In genomic region chr19:42573642-42574041, GRCh38 we compare ENCODE assay signal across 24 cellular contexts. TPM values are rescaled to one million over a fixed set of nuclear protein-coding genes. Genes with fewer than 3 reads are reported as not detected.
A peak's percentile ranks its signal among the peaks of the same experiment; 100 is the strongest.
DNase-seq lines count a peak whose midpoint lies in the region; ATAC-seq and TF ChIP-seq lines count a peak whose summit lies in the region.
"Had no signal": no experiment of that assay in that cellular context is flagged by ENCODE, and none has a peak within 500 bp of the region (broad histone marks: within the 10 kb centered on the region; RNA-seq: fewer than 3 reads in every experiment).

No MANE protein-coding gene starts in this region.

- H3K4me3 Mint-ChIP-seq in activated T-helper 17 cell treated with anti-CD3 and anti-CD28 coated beads, Interleukin-2, amount 50 U/mL, for 72 hours = no peak overlapping the region
- H3K4me3 Mint-ChIP-seq: CD14-positive monocyte; CD4-positive, alpha-beta T cell; CD8-positive, alpha-beta memory T cell; H9 had no signal

- 0 out of 2 replicates have a peak overlapping the region, but pooled peaks have one; percentile 96 for H3K27ac ChIP-seq in HL-60 (replicated peaks)
- peak overlapping the region; percentile 69 for H3K27ac ChIP-seq in neutrophil
- H3K27ac ChIP-seq: A549; BLaER1 treated with 17β-estradiol and CSF1 and Interleukin-3, amounts not matched to agents 10 nM and 100 nM; GM23248 had no signal

- TF ChIP-seq CTCF in HL-60 (IDR thresholded peaks at IDR 0.05; ENCODE audit: insufficient read depth, low read length) = no peak
- TF ChIP-seq CTCF in neutrophil (IDR thresholded peaks at IDR 0.05) = no peak

- H3K4me1 ChIP-seq in neutrophil (ENCODE audit: control insufficient read depth in 1 of 2, insufficient read depth in 1 of 2, low read depth in 1 of 2, low read length in 1 of 2) = peaks cover 89 to 91% of the 10 kb centered on the region in 2 experiments
- H3K4me1 ChIP-seq: A549, BE2C had no signal

- no peaks in the 10 kb centered on the region for H3K36me3 Mint-ChIP-seq in activated T-helper 17 cell treated with anti-CD3 and anti-CD28 coated beads, Interleukin-2, amount 50 U/mL, for 72 hours (ENCODE audit: low read depth)
- H3K36me3 Mint-ChIP-seq: CD14-positive monocyte had no signal

- H3K27me3 ChIP-seq in HL-60 (ENCODE audit: insufficient read depth, poor library complexity, severe bottlenecking) = no peaks in the 10 kb centered on the region
- no peaks in the 10 kb centered on the region for H3K27me3 ChIP-seq in neutrophil

- no peaks in the 10 kb centered on the region for H3K4me1 Mint-ChIP-seq in activated T-helper 17 cell treated with anti-CD3 and anti-CD28 coated beads, Interleukin-2, amount 50 U/mL, for 72 hours
- H3K4me1 Mint-ChIP-seq: CD8-positive, alpha-beta memory T cell had no signal

- no peaks in the 10 kb centered on the region for H3K9me3 ChIP-seq in neutrophil
- H3K9me3 ChIP-seq: A549; BE2C; BLaER1 treated with 17β-estradiol and CSF1 and Interleukin-3, amounts not matched to agents 10 nM and 100 nM had no signal

- no peaks in the 10 kb centered on the region for H3K36me3 ChIP-seq in neutrophil
- H3K36me3 ChIP-seq: BE2C; BLaER1 treated with 17β-estradiol and CSF1 and Interleukin-3, amounts not matched to agents 10 nM and 100 nM had no signal

- H3K27ac Mint-ChIP-seq in activated T-helper 17 cell treated with anti-CD3 and anti-CD28 coated beads, Interleukin-2, amount 50 U/mL, for 72 hours = no peak overlapping the region
- H3K27ac Mint-ChIP-seq: CD14-positive monocyte; CD4-positive, alpha-beta T cell; CD8-positive, alpha-beta memory T cell; H9 had no signal

- no peak for DNase-seq in HL-60 (ENCODE audit: low read depth in 1 of 2, low spot score in 1 of 2)
- no peak for DNase-seq in left colon
- no peak for DNase-seq in COLO668 (lab: John Stamatoyannopoulos, UW; ENCODE audit: unreplicated experiment)
- no peak for DNase-seq in cerebellar nuclear complex (lab: John Stamatoyannopoulos, UW)
- DNase-seq in T1000 (lab: John Stamatoyannopoulos, UW) = no peak
- DNase-seq: 8988T; ACHN; AML-193; BE2C; Calu3; CD4-positive, alpha-beta T cell; CD8-positive, alpha-beta memory T cell; COR-L47; DMS153; DND-41; GM23248; H9 had no signal

- ATAC-seq in left colon = peak; percentile 69
- no peak for ATAC-seq in activated T-helper 17 cell treated with anti-CD3 and anti-CD28 coated beads, Interleukin-2, amount 50 U/mL, for 72 hours (replicated peaks)
- ATAC-seq: A549, HCT116 had no signal

- H3K27me3 Mint-ChIP-seq in activated T-helper 17 cell treated with anti-CD3 and anti-CD28 coated beads, Interleukin-2, amount 50 U/mL, for 72 hours = peaks cover 12% of the 10 kb centered on the region

- no peaks in the 10 kb centered on the region for H3K9me3 Mint-ChIP-seq in activated T-helper 17 cell treated with anti-CD3 and anti-CD28 coated beads, Interleukin-2, amount 50 U/mL, for 72 hours
- H3K9me3 Mint-ChIP-seq: CD14-positive monocyte; CD4-positive, alpha-beta T cell; CD8-positive, alpha-beta memory T cell had no signal

- no peak overlapping the region for H3K4me3 ChIP-seq in HL-60 (replicated peaks; ENCODE audit: insufficient read depth, low read length)
- H3K4me3 ChIP-seq in neutrophil (ENCODE audit: low read depth in 1 of 2, low read length in 1 of 2) = no peak overlapping the region
- H3K4me3 ChIP-seq: A549; BLaER1 treated with 17β-estradiol and CSF1 and Interleukin-3, amounts not matched to agents 10 nM and 100 nM; GM23248 had no signal

- intact Hi-C loops in left colon (cut with DNase I, micrococcal nuclease) = no loop called here

RNA-seq across cellular contexts. Expression of gene CEACAM8, which starts 21.1 kb away (rescaled TPM):
- 1 to 10 TPM in 1 of 2 donors, under 1 TPM in 1; 0.89 to 1.7 TPM for total RNA-seq in left colon
- not detected for total RNA-seq in activated T-helper 17 cell treated with anti-CD3 and anti-CD28 coated beads, Interleukin-2, amount 50 U/mL, for 72 hours
- total RNA-seq: Calu3; CD4-positive, alpha-beta T cell; CD8-positive, alpha-beta memory T cell; GM23248; H4; H9 had no signal

RNA-seq across cellular contexts. Expression of gene CEACAM1, which starts 45.4 kb away (rescaled TPM):
- 1,000 to 10,000 TPM in 1 of 2 donors, 100 to 1,000 TPM in 1; 627 to 1,309 TPM for total RNA-seq in left colon
- total RNA-seq in activated T-helper 17 cell treated with anti-CD3 and anti-CD28 coated beads, Interleukin-2, amount 50 U/mL, for 72 hours = 10 to 100 TPM; 20.5 to 24.2 TPM
- total RNA-seq: GM23248 had no signal

Comparison
In these comparisons a context has a peak if more than half of its experiments do, and no peak if none do; other contexts are left out.
1. RNA of gene CEACAM1, which starts 45.4 kb away (total RNA-seq): 627 to 1,309 TPM in left colon; 20.5 to 24.2 TPM in activated T-helper 17 cell treated with anti-CD3 and anti-CD28 coated beads, Interleukin-2, amount 50 U/mL, for 72 hours; every median in the first group is over 10 times any median in the second.